14 cellular contexts compared by ENCODE assay signal in genomic region chr10:88245974-88246511, GRCh38.
DNase-seq lines count a peak whose midpoint lies in the region; ATAC-seq and TF ChIP-seq lines count a peak whose summit lies in the region.
"Had no signal": no experiment of that assay in that cellular context is flagged by ENCODE, and none has a peak within 500 bp of the region (broad histone marks: within the 10 kb centered on the region; RNA-seq: fewer than 3 reads in every experiment).

No MANE protein-coding gene starts in this region.

- H4K20me1 ChIP-seq in GM23248 (ENCODE audit: insufficient read depth) = no peaks in the 10 kb centered on the region

- no peaks in the 10 kb centered on the region for H3K79me2 ChIP-seq in GM23248 (ENCODE audit: insufficient read depth)
- H3K79me2 ChIP-seq: parathyroid adenoma had no signal

- no peak overlapping the region for H3K4me2 ChIP-seq in GM23248 (ENCODE audit: unreplicated experiment)

- H3K9me2 ChIP-seq in GM23248 (ENCODE audit: insufficient read depth) = no peaks in the 10 kb centered on the region

- peak; percentile 65 to 69 for ATAC-seq in gastrocnemius medialis

- in situ Hi-C loops in GM23248 (cut with MboI) (no loop called here), gastrocnemius medialis (cut with MboI; ENCODE audit: low sequenced_read_pairs in 4 of 4) (no loop called here), ACHN (cut with HindIII; ENCODE audit: low pct_ligation_motif_present, low pct_unique_long_range_greater_than_20kb, low sequenced_read_pairs) (no loop called here)

- H3K36me3 ChIP-seq in GM23248 (ENCODE audit: low read depth) (no peaks in the 10 kb centered on the region), gastrocnemius medialis (no peaks in the 10 kb centered on the region)
- H3K36me3 ChIP-seq: thyroid gland had no signal

- WGBS in GM23248 (ENCODE audit: low coverage in 1 of 2, low lambda C conversion rate in 2 of 2, missing lambda C conversion rate in 2 of 2), 2 experiments = 11 to 17% methylated on average over 4 of the region's 4 CpGs

- H3K27ac ChIP-seq in GM23248 (no peak overlapping the region), gastrocnemius medialis (peak overlapping the region; percentile 83 to 87 (median 84))
- H3K27ac ChIP-seq: C4-2B, parathyroid adenoma, thyroid gland had no signal

- no peaks in the 10 kb centered on the region for H3K4me1 ChIP-seq in GM23248 (ENCODE audit: insufficient read depth)
- peaks cover 42 to 58% of the 10 kb centered on the region in 2 donors for H3K4me1 ChIP-seq in gastrocnemius medialis
- H3K4me1 ChIP-seq: parathyroid adenoma had no signal

- H2AFZ ChIP-seq in GM23248 = no peak overlapping the region
- H2AFZ ChIP-seq: parathyroid adenoma had no signal

- no peaks in the 10 kb centered on the region for H3F3A ChIP-seq in GM23248 (ENCODE audit: insufficient read depth)

- H3K9ac ChIP-seq in GM23248 = no peak overlapping the region
- H3K9ac ChIP-seq: parathyroid adenoma had no signal

- peak in 1 of 2 donors; percentile 9 for TF ChIP-seq POLR2A in gastrocnemius medialis (IDR thresholded peaks at IDR 0.05)

- DNase-seq in GM23248 (peak; percentile 65), cerebellum (ENCODE audit: low spot score) (peak; percentile 55), iris pigment epithelial cell (ENCODE audit: low read depth) (peak; percentile 40), gastrocnemius medialis (peak in 1 of 2 donors; percentile 37), NCI-H2029 treated with DMSO at 0.1 percent for 48 hours (lab: John Stamatoyannopoulos, UW) (no peak), ACHN (no peak), HT-29 (ENCODE audit: low spot score) (no peak)
- no peak for DNase-seq in stimulated activated CD4-positive, alpha-beta T cell treated with anti-CD3 and anti-CD28 coated beads, Interleukin-15, amount 100 ng/mL, for 24 hours
- DNase-seq: activated CD4-positive, alpha-beta T cell treated with anti-CD3 and anti-CD28 coated beads, Interleukin-2, amount 50 U/mL, for 4 hours; activated naive CD4-positive, alpha-beta T cell treated with anti-CD3 and anti-CD28 coated beads, Interleukin-2, amount 50 U/mL, for 16 hours; NCI-H1694; thyroid gland had no signal

- no peaks in the 10 kb centered on the region for H3K27me3 ChIP-seq in GM23248 (replicated peaks; ENCODE audit: insufficient read depth)
- H3K27me3 ChIP-seq in gastrocnemius medialis = no peaks in the 10 kb centered on the region
- H3K27me3 ChIP-seq: thyroid gland had no signal

- no peaks in the 10 kb centered on the region for H3K9me3 ChIP-seq in GM23248 (ENCODE audit: low read depth)
- no peaks in the 10 kb centered on the region for H3K9me3 ChIP-seq in gastrocnemius medialis
- H3K9me3 ChIP-seq: thyroid gland had no signal

- intact Hi-C loops in gastrocnemius medialis (cut with DNase I; ENCODE audit: low total_unique reads) = no loop called here

- H3K4me3 ChIP-seq in GM23248 = no peak overlapping the region
- H3K4me3 ChIP-seq in gastrocnemius medialis = peak overlapping the region; percentile 2 to 58 (median 24)
- H3K4me3 ChIP-seq: thyroid gland had no signal

- TF ChIP-seq CTCF in gastrocnemius medialis (IDR thresholded peaks at IDR 0.05 in 4 of 5, conservative IDR thresholded peaks at IDR 0.05 in 1 of 5) = no peak

Comparison
In these comparisons a context has a peak if more than half of its experiments do, and no peak if none do; other contexts are left out.
1. DNase-seq: peak in GM23248 (single experiment), cerebellum (single experiment) and iris pigment epithelial cell (single experiment); none in NCI-H2029 treated with DMSO at 0.1 percent for 48 hours (single experiment), ACHN (single experiment), stimulated activated CD4-positive, alpha-beta T cell treated with anti-CD3 and anti-CD28 coated beads, Interleukin-15, amount 100 ng/mL, for 24 hours (single experiment) and HT-29 (single experiment).